In genomic region chr2:162945785-162946184, GRCh38 we compare ENCODE assay signal across 6 cellular contexts.
"Had no signal": no experiment of that assay in that cellular context is flagged by ENCODE, and none has a peak within 500 bp of the region (broad histone marks: within the 10 kb centered on the region; RNA-seq: fewer than 3 reads in every experiment).

No MANE protein-coding gene starts in this region.

- H3K4me2 ChIP-seq: KMS-11 had no signal

- DNase-seq: Karpas-422, KBM-7, KG1 had no signal

- FAIRE-seq: HTR-8/SVneo had no signal

- H3K9ac ChIP-seq: KMS-11 had no signal

- H3K27ac ChIP-seq: HL-60, KMS-11 had no signal
